ENCODE assay signal across 20 cellular contexts in the genomic region with DNA sequence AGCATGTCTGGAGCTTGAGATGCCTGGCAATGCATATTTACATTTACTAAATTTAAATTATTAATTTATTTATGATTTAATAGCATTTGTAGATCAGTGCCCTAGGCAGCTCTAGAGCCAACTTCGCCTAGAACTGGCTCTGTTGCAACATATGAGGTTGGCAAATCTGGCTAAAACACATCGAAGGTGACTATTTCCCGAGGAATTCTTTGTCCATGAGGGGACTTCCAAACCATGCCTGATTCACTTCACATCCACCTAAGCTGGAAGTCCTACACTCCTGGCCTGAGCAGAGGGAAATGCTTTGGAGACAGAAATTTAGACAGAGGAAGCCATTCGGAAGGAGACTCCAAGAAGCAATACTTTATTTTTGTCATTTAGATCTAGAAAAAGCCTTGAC.
"Had no signal": no experiment of that assay in that cellular context is flagged by ENCODE, and none has a peak within 500 bp of the region (broad histone marks: within the 10 kb centered on the region; RNA-seq: fewer than 3 reads in every experiment).

No MANE protein-coding gene starts in this region.

- H3K4me2 ChIP-seq: neural progenitor cell had no signal

- H3K27me3 ChIP-seq: adrenal gland, gastrocnemius medialis, heart right ventricle, neural progenitor cell, ovary, stomach, testis, upper lobe of right lung had no signal

- H3K36me3 ChIP-seq: adrenal gland, gastrocnemius medialis, heart right ventricle, neural progenitor cell, ovary, stomach, upper lobe of right lung, WERI-Rb-1 had no signal

- H3K9me3 ChIP-seq: adrenal gland, gastrocnemius medialis, heart right ventricle, ovary, stomach, testis, upper lobe of right lung had no signal

- H3K27ac Mint-ChIP-seq: activated CD4-positive, alpha-beta memory T cell treated with anti-CD3 and anti-CD28 coated beads for 36 hours; activated CD8-positive, alpha-beta memory T cell treated with anti-CD3 and anti-CD28 coated beads, Interleukin-2, amount 10 ng/mL, durations not matched to agents 7 days and 5 days; activated naive CD4-positive, alpha-beta T cell treated with anti-CD3 and anti-CD28 coated beads, Interleukin-2, amount 10 ng/mL, durations not matched to agents 7 days and 5 days; activated T-helper 2 cell treated with anti-CD3 and anti-CD28 coated beads, Interferon-gamma antibody, Interleukin-2, Interleukin-4, amounts not matched to agents 10 μg/mL and 5 μg/mL and 100 μg/mL, durations not matched to agents 14 hours and 24 hours and 36 hours; neural progenitor cell had no signal

- H3K36me3 Mint-ChIP-seq: activated CD4-positive, alpha-beta memory T cell treated with anti-CD3 and anti-CD28 coated beads for 36 hours; activated CD8-positive, alpha-beta memory T cell treated with anti-CD3 and anti-CD28 coated beads, Interleukin-2, amount 10 ng/mL, durations not matched to agents 7 days and 5 days; activated naive CD4-positive, alpha-beta T cell treated with anti-CD3 and anti-CD28 coated beads, Interleukin-2, amount 10 ng/mL, durations not matched to agents 7 days and 5 days; naive B cell; neural progenitor cell had no signal

- H3K27ac ChIP-seq: adrenal gland, coronary artery, gastrocnemius medialis, heart right ventricle, neural progenitor cell, ovary, stomach, testis, upper lobe of right lung, WERI-Rb-1 had no signal

- H2AFZ ChIP-seq: neural progenitor cell had no signal

- H3K27me3 Mint-ChIP-seq: activated CD4-positive, alpha-beta memory T cell treated with anti-CD3 and anti-CD28 coated beads for 36 hours; activated CD8-positive, alpha-beta memory T cell treated with anti-CD3 and anti-CD28 coated beads, Interleukin-2, amount 10 ng/mL, durations not matched to agents 7 days and 5 days; activated naive CD4-positive, alpha-beta T cell treated with anti-CD3 and anti-CD28 coated beads, Interleukin-2, amount 10 ng/mL, durations not matched to agents 7 days and 5 days; naive B cell had no signal

- H3K4me1 ChIP-seq: adrenal gland, gastrocnemius medialis, heart right ventricle, neural progenitor cell, testis, upper lobe of right lung had no signal

- DNase-seq: activated CD4-positive, alpha-beta memory T cell treated with anti-CD3 and anti-CD28 coated beads for 36 hours; activated CD8-positive, alpha-beta memory T cell treated with anti-CD3 and anti-CD28 coated beads, Interleukin-2, amount 10 ng/mL, durations not matched to agents 7 days and 5 days; activated naive CD4-positive, alpha-beta T cell treated with anti-CD3 and anti-CD28 coated beads, Interleukin-2, amount 10 ng/mL, durations not matched to agents 7 days and 5 days; activated T-cell treated with anti-CD3 and anti-CD28 coated beads, Interleukin-2, amount 50 U/mL, for 1 hour; adrenal gland; caudate nucleus; gastrocnemius medialis; heart right ventricle; left colon; naive B cell; ovary; stimulated activated CD4-positive, alpha-beta T cell treated with anti-CD3 and anti-CD28 coated beads, Interleukin-1b, Interleukin-23, amount 100 ng/mL, for 48 hours; stomach; testis; upper lobe of right lung; WERI-Rb-1 had no signal

- H3K9me3 Mint-ChIP-seq: activated CD4-positive, alpha-beta memory T cell treated with anti-CD3 and anti-CD28 coated beads for 36 hours; activated naive CD4-positive, alpha-beta T cell treated with anti-CD3 and anti-CD28 coated beads, Interleukin-2, amount 10 ng/mL, durations not matched to agents 7 days and 5 days; activated T-helper 2 cell treated with anti-CD3 and anti-CD28 coated beads, Interferon-gamma antibody, Interleukin-2, Interleukin-4, amounts not matched to agents 10 μg/mL and 5 μg/mL and 100 μg/mL, durations not matched to agents 14 hours and 24 hours and 36 hours; neural progenitor cell had no signal

- H3K4me3 Mint-ChIP-seq: activated CD4-positive, alpha-beta memory T cell treated with anti-CD3 and anti-CD28 coated beads for 36 hours; activated CD8-positive, alpha-beta memory T cell treated with anti-CD3 and anti-CD28 coated beads, Interleukin-2, amount 10 ng/mL, durations not matched to agents 7 days and 5 days; activated naive CD4-positive, alpha-beta T cell treated with anti-CD3 and anti-CD28 coated beads, Interleukin-2, amount 10 ng/mL, durations not matched to agents 7 days and 5 days; naive B cell; neural progenitor cell had no signal

- ATAC-seq: activated CD8-positive, alpha-beta memory T cell treated with anti-CD3 and anti-CD28 coated beads, Interleukin-2, amount 10 ng/mL, durations not matched to agents 7 days and 5 days; gastrocnemius medialis; heart right ventricle; left colon; sciatic nerve; upper lobe of right lung had no signal

- H3K9ac ChIP-seq: neural progenitor cell had no signal

- H3K4me3 ChIP-seq: adrenal gland, coronary artery, gastrocnemius medialis, heart right ventricle, neural progenitor cell, ovary, stomach, testis, upper lobe of right lung had no signal
